Comparison of ENCODE assay signal across 14 cellular contexts in genomic region chr1:183822081-183822611, GRCh38. TPM values are rescaled to one million over a fixed set of nuclear protein-coding genes. Genes with fewer than 3 reads are reported as not detected.
DNase-seq lines count a peak whose midpoint lies in the region; ATAC-seq and TF ChIP-seq lines count a peak whose summit lies in the region.
"Had no signal": no experiment of that assay in that cellular context is flagged by ENCODE, and none has a peak within 500 bp of the region (broad histone marks: within the 10 kb centered on the region; RNA-seq: fewer than 3 reads in every experiment).

No MANE protein-coding gene starts in this region.

- H3K36me3 ChIP-seq in sigmoid colon: no peaks in the 10 kb centered on the region

- no peak overlapping the region for H3K4me3 Mint-ChIP-seq in WTC11

- peak in 2 of 4 donors; percentile 13 to 14 for TF ChIP-seq EP300 in sigmoid colon (IDR thresholded peaks at IDR 0.05)

- WGBS in sigmoid colon, 2 donors: 74 to 85% methylated on average over 3 of the region's 3 CpGs

- H3K4me3 ChIP-seq in fibroblast of villous mesenchyme (ENCODE audit: low read depth, low read length) (no peak overlapping the region), sigmoid colon (no peak overlapping the region)

- H3K36me3 Mint-ChIP-seq in WTC11: no peaks in the 10 kb centered on the region

- TF ChIP-seq CTCF in fibroblast of villous mesenchyme (IDR thresholded peaks at IDR 0.05; ENCODE audit: insufficient read depth, low read depth, low read length) (no peak), sigmoid colon (IDR thresholded peaks at IDR 0.05) (no peak), WTC11 (IDR thresholded peaks at IDR 0.05) (no peak)

- peak overlapping the region; percentile 78 to 86 (median 82) for H3K27ac ChIP-seq in sigmoid colon
- H3K27ac ChIP-seq: C4-2B, parathyroid adenoma had no signal

- peaks cover 7% of the 10 kb centered on the region for H3K4me1 Mint-ChIP-seq in WTC11

- peaks cover 0 to 98% (median 61%) of the 10 kb centered on the region in 4 donors for H3K4me1 ChIP-seq in sigmoid colon
- H3K4me1 ChIP-seq: parathyroid adenoma had no signal

- no peaks in the 10 kb centered on the region for H3K27me3 ChIP-seq in sigmoid colon

- peaks cover 6% of the 10 kb centered on the region for H3K9me3 Mint-ChIP-seq in WTC11
- H3K9me3 Mint-ChIP-seq: activated T-helper 2 cell treated with anti-CD3 and anti-CD28 coated beads, Interferon-gamma antibody, Interleukin-2, Interleukin-4, amounts not matched to agents 10 μg/mL and 5 μg/mL and 100 μg/mL, durations not matched to agents 14 hours and 24 hours and 36 hours had no signal

- intact Hi-C loops in sigmoid colon (cut with DNase I): no loop called here

- POLR2A ChIA-PET in WTC11 (lab: Charles Lee): no interaction called here

- no peak overlapping the region for H3K27ac Mint-ChIP-seq in WTC11
- H3K27ac Mint-ChIP-seq: activated T-helper 2 cell treated with anti-CD3 and anti-CD28 coated beads, Interferon-gamma antibody, Interleukin-2, Interleukin-4, amounts not matched to agents 10 μg/mL and 5 μg/mL and 100 μg/mL, durations not matched to agents 14 hours and 24 hours and 36 hours had no signal

- ATAC-seq in WTC11: no peak
- ATAC-seq: activated CD4-positive, CD25-positive, alpha-beta regulatory T cell treated with anti-CD3 and anti-CD28 coated beads, Interleukin-2, amount 50 U/mL, for 24 hours had no signal

- no peaks in the 10 kb centered on the region for H3K27me3 Mint-ChIP-seq in WTC11 (ENCODE audit: low read depth)

- DNase-seq in AG20443 (ENCODE audit: low spot score) (peak; percentile 43), amniotic stem cell (lab: John Stamatoyannopoulos, UW) (peak; percentile 27), fibroblast of villous mesenchyme (ENCODE audit: low read depth) (peak; percentile 70), sigmoid colon (peak; percentile 80), COR-L47 (lab: John Stamatoyannopoulos, UW) (no peak), WTC11 (ENCODE audit: low spot score) (no peak), KG1 (lab: John Stamatoyannopoulos, UW) (no peak)
- DNase-seq in NK-92 treated with Interleukin-12 subunit alpha and Interleukin-12 subunit beta, amount 100 ng/mL, for 24 hours (lab: John Stamatoyannopoulos, UW): no peak
- DNase-seq: islet precursor cell, NCI-H510A treated with DMSO at 0.1 percent for 48 hours had no signal

- TF ChIP-seq POLR2A in sigmoid colon (IDR thresholded peaks at IDR 0.05): no peak

- CTCF ChIA-PET in WTC11 (lab: Charles Lee): interaction anchor here (1.2 kb wide), 1 partner anchor 138 kb away, joined by 3 read pairs; no protein-coding TSS in a partner anchor

- H3K9me3 ChIP-seq in sigmoid colon: no peaks in the 10 kb centered on the region

TF ChIP-seq in WTC11, 78 proteins besides CTCF, POLR2A, EP300 and RAD21:
- no peak for TF ChIP-seq SP1 (CRISPR knock-in tag; conservative IDR thresholded peaks at IDR 0.05)
- TF ChIP-seq, protein P1, sequence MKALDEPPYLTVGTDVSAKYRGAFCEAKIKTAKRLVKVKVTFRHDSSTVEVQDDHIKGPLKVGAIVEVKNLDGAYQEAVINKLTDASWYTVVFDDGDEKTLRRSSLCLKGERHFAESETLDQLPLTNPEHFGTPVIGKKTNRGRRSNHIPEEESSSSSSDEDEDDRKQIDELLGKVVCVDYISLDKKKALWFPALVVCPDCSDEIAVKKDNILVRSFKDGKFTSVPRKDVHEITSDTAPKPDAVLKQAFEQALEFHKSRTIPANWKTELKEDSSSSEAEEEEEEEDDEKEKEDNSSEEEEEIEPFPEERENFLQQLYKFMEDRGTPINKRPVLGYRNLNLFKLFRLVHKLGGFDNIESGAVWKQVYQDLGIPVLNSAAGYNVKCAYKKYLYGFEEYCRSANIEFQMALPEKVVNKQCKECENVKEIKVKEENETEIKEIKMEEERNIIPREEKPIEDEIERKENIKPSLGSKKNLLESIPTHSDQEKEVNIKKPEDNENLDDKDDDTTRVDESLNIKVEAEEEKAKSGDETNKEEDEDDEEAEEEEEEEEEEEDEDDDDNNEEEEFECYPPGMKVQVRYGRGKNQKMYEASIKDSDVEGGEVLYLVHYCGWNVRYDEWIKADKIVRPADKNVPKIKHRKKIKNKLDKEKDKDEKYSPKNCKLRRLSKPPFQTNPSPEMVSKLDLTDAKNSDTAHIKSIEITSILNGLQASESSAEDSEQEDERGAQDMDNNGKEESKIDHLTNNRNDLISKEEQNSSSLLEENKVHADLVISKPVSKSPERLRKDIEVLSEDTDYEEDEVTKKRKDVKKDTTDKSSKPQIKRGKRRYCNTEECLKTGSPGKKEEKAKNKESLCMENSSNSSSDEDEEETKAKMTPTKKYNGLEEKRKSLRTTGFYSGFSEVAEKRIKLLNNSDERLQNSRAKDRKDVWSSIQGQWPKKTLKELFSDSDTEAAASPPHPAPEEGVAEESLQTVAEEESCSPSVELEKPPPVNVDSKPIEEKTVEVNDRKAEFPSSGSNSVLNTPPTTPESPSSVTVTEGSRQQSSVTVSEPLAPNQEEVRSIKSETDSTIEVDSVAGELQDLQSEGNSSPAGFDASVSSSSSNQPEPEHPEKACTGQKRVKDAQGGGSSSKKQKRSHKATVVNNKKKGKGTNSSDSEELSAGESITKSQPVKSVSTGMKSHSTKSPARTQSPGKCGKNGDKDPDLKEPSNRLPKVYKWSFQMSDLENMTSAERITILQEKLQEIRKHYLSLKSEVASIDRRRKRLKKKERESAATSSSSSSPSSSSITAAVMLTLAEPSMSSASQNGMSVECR (CRISPR knock-in tag; IDR thresholded peaks at IDR 0.05; ENCODE audit: borderline replicate concordance): no peak

RNA-seq across cellular contexts. Expression of gene RGL1, which starts 17.2 kb away (rescaled TPM):
- total RNA-seq in fibroblast of villous mesenchyme: 33.2 and 44.1 TPM in 2 replicates
- total RNA-seq in sigmoid colon: 10 to 100 TPM; 23.8 to 42.1 (median 30.8) TPM
- 1 to 10 TPM; 8.3 to 9.6 (median 8.9) TPM for polyA plus RNA-seq in sigmoid colon
- 1.3 to 1.5 TPM (median 1.3 TPM) in 3 replicates for total RNA-seq in WTC11 (2021)

Comparison
In these comparisons a context has a peak if more than half of its experiments do, and no peak if none do; other contexts are left out.
1. DNase-seq: peak in AG20443 (single experiment), amniotic stem cell (single experiment), fibroblast of villous mesenchyme (single experiment) and sigmoid colon (single experiment); none in COR-L47 (single experiment), WTC11 (single experiment), NK-92 treated with Interleukin-12 subunit alpha and Interleukin-12 subunit beta, amount 100 ng/mL, for 24 hours (single experiment) and KG1 (single experiment).